Comparison of ENCODE assay signal across 8 cellular contexts in the genomic region with DNA sequence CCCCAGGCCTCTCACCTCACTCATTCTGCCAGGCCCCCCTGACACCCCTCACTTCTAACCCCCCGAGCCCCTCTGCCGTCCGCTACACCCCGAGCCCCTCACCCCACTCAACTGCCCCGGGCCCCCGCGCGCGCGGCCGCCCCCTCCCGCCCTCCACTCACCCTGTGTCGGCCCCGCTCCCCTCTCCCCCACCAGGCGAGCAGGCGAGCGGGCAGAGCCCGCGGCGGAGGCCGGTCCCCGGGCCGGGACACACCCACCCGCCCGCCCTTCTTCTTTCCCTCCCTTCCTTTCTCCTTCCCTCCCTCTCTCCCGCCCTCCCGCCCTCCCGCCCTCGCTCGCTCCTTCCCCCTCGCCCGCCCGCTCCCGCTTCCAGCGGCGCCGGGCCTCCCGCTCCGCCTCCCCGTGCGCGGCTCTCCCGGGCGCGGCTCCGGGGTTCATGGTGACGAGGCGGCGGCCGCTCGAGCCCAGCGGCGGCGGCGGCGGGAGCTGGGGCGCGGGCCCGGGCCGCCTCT. TPM values are rescaled to one million over a fixed set of nuclear protein-coding genes. Genes with fewer than 3 reads are reported as not detected.
DNase-seq lines count a peak whose midpoint lies in the region; ATAC-seq and TF ChIP-seq lines count a peak whose summit lies in the region.

A gene with protein sequence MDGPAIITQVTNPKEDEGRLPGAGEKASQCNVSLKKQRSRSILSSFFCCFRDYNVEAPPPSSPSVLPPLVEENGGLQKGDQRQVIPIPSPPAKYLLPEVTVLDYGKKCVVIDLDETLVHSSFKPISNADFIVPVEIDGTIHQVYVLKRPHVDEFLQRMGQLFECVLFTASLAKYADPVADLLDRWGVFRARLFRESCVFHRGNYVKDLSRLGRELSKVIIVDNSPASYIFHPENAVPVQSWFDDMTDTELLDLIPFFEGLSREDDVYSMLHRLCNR (plus strand): TSS at position 341 of the 512 bp plus-strand sequence. CDS start 320 bp downstream, outside the sequence.

- peak within 1 kb of the TSS; percentile 79 to 93 for H3K27ac Mint-ChIP-seq in stimulated activated naive CD8-positive, alpha-beta T cell treated with anti-CD3 and anti-CD28 coated beads, Interleukin-15, amount 100 ng/mL, for 72 hours

- H3K27me3 ChIP-seq in duodenal mucosa (ENCODE audit: control insufficient read depth in 1 of 2, insufficient read depth in 2 of 2, low read length in 2 of 2) (no peaks in the 10 kb centered on the region), left lung (no peaks in the 10 kb centered on the region)

- DNase-seq in stimulated activated CD4-positive, alpha-beta T cell treated with anti-CD3 and anti-CD28 coated beads, Interleukin-12 subunit alpha, Interleukin-12 subunit beta, amount 100 ng/mL, for 4 hours = peak; percentile 28
- no peak for DNase-seq in stimulated activated CD4-positive, alpha-beta T cell treated with anti-CD3 and anti-CD28 coated beads, Interleukin-2, amount 100 ng/mL, for 48 hours
- DNase-seq in left lung = peak; percentile 51 to 91
- no peak for DNase-seq in stimulated activated naive CD8-positive, alpha-beta T cell treated with anti-CD3 and anti-CD28 coated beads, Interleukin-15, amount 100 ng/mL, for 72 hours
- no peak for DNase-seq in inferior parietal cortex (ENCODE audit: extremely low spot score)

- peaks cover 36% of the 10 kb centered on the region for H3K4me1 Mint-ChIP-seq in stimulated activated naive CD8-positive, alpha-beta T cell treated with anti-CD3 and anti-CD28 coated beads, Interleukin-15, amount 100 ng/mL, for 72 hours

- intact Hi-C loops in left lung (cut with DNase I) = no loop called here

- H3K27ac ChIP-seq in duodenal mucosa (ENCODE audit: low read depth, low read length) = peak within 1 kb of the TSS; percentile 58
- H3K27ac ChIP-seq in left lung = peak within 1 kb of the TSS; percentile 80 to 82

- ATAC-seq in SK-N-SH treated with all-trans-retinoic acid at 6 μM for 48 hours = peak; percentile 49
- peak; percentile 33 for ATAC-seq in left lung
- ATAC-seq in stimulated activated naive CD8-positive, alpha-beta T cell treated with anti-CD3 and anti-CD28 coated beads, Interleukin-15, amount 100 ng/mL, for 72 hours = peak; percentile 36
- ATAC-seq in GM21390 (IDR thresholded peaks at IDR 0.05; ENCODE audit: unreplicated experiment) = no peak

- no peaks in the 10 kb centered on the region for H3K36me3 ChIP-seq in duodenal mucosa (ENCODE audit: control insufficient read depth in 1 of 2, insufficient read depth in 2 of 2, low read length in 2 of 2)
- H3K36me3 ChIP-seq in left lung = no peaks in the 10 kb centered on the region

- H3K4me1 ChIP-seq in duodenal mucosa (ENCODE audit: control insufficient read depth in 1 of 2, insufficient read depth in 2 of 2, low read length in 2 of 2) = peaks cover 14 to 17% of the 10 kb centered on the region in 2 donors
- peaks cover 12 to 42% of the 10 kb centered on the region in 2 donors for H3K4me1 ChIP-seq in left lung

- peak within 1 kb of the TSS; percentile 85 to 92 for H3K4me3 Mint-ChIP-seq in stimulated activated naive CD8-positive, alpha-beta T cell treated with anti-CD3 and anti-CD28 coated beads, Interleukin-15, amount 100 ng/mL, for 72 hours

- H3K4me3 ChIP-seq in duodenal mucosa (ENCODE audit: low read depth in 1 of 2, low read length in 2 of 2) (peak within 1 kb of the TSS; percentile 76 to 84), left lung (peak within 1 kb of the TSS; percentile 59 to 63)

- H3K27me3 Mint-ChIP-seq in stimulated activated naive CD8-positive, alpha-beta T cell treated with anti-CD3 and anti-CD28 coated beads, Interleukin-15, amount 100 ng/mL, for 72 hours = peaks cover 29% of the 10 kb centered on the region

- H3K9me3 ChIP-seq in duodenal mucosa (ENCODE audit: control insufficient read depth in 1 of 2, low read length in 2 of 2) (no peaks in the 10 kb centered on the region), left lung (no peaks in the 10 kb centered on the region)

- H3K9me3 Mint-ChIP-seq in stimulated activated naive CD8-positive, alpha-beta T cell treated with anti-CD3 and anti-CD28 coated beads, Interleukin-15, amount 100 ng/mL, for 72 hours = no peaks in the 10 kb centered on the region

- H3K9ac ChIP-seq in duodenal mucosa (ENCODE audit: low read depth in 1 of 2, low read length in 2 of 2) = peak within 1 kb of the TSS; percentile 68 to 85

- TF ChIP-seq CTCF in left lung (IDR thresholded peaks at IDR 0.05) = no peak

TF ChIP-seq in SK-N-SH treated with all-trans-retinoic acid at 6 μM for 48 hours, 23 proteins besides CTCF, POLR2A, EP300 and RAD21:
- TF ChIP-seq OSR1 (CRISPR knock-in tag; IDR thresholded peaks at IDR 0.05) (no peak), ZNF8 (CRISPR knock-in tag; IDR thresholded peaks at IDR 0.05) (no peak), ZFP30 (CRISPR knock-in tag; IDR thresholded peaks at IDR 0.05) (no peak), ISL1 (CRISPR knock-in tag; IDR thresholded peaks at IDR 0.05) (no peak), TOX (CRISPR knock-in tag; IDR thresholded peaks at IDR 0.05; ENCODE audit: borderline replicate concordance) (no peak)

RNA-seq across cellular contexts. Expression of the gene that starts here (rescaled TPM):
- 10 to 100 TPM; 46.9 to 74.4 TPM for total RNA-seq in left lung

Comparison
In these comparisons a context has a peak if more than half of its experiments do, and no peak if none do; other contexts are left out.
1. DNase-seq: peak in stimulated activated CD4-positive, alpha-beta T cell treated with anti-CD3 and anti-CD28 coated beads, Interleukin-12 subunit alpha, Interleukin-12 subunit beta, amount 100 ng/mL, for 4 hours (single experiment) and left lung (2 of 2); none in stimulated activated CD4-positive, alpha-beta T cell treated with anti-CD3 and anti-CD28 coated beads, Interleukin-2, amount 100 ng/mL, for 48 hours (0 of 2), stimulated activated naive CD8-positive, alpha-beta T cell treated with anti-CD3 and anti-CD28 coated beads, Interleukin-15, amount 100 ng/mL, for 72 hours (0 of 2) and inferior parietal cortex (single experiment).